In the genomic region with DNA sequence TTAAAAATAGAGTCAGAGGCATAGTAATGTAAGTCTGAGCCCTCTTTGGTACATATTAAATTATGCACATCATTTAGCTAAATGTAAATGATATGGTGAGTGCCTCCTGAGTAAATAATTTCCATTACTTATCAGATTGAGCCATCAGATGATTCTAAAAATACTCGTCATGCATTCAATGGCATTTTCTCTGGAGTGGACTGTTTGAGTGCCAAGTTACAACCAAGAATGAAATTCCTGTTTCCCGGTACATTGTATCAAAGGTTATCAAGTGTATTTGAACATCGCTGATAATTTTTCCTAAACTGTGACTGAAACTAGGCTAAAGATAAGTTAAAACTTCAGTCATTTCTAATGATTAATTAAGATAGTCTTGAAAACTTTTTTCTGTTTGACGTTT, we compare ENCODE assay signal across 20 cellular contexts.
"Had no signal": no experiment of that assay in that cellular context is flagged by ENCODE, and none has a peak within 500 bp of the region (broad histone marks: within the 10 kb centered on the region; RNA-seq: fewer than 3 reads in every experiment).

No MANE protein-coding gene starts in this region.

- H3K27me3 ChIP-seq: esophagus muscularis mucosa, sigmoid colon, upper lobe of right lung had no signal

- H3K4me3 Mint-ChIP-seq: activated CD8-positive, alpha-beta T cell treated with anti-CD3 and anti-CD28 coated beads, Interleukin-2, amount 10 ng/mL, durations not matched to agents 7 days and 5 days; activated T-helper 1 cell treated with anti-CD3 and anti-CD28 coated beads, Interleukin-12 subunit alpha, Interleukin-12 subunit beta, Interleukin-2, Interleukin-4 antibody, amounts not matched to agents 30 ng/mL and 10 ng/mL and 1 ng/mL, durations not matched to agents 14 hours and 24 hours and 36 hours; natural killer cell had no signal

- ATAC-seq: activated CD8-positive, alpha-beta T cell treated with anti-CD3 and anti-CD28 coated beads, Interleukin-2, amount 10 ng/mL, durations not matched to agents 7 days and 5 days; natural killer cell; stimulated activated naive CD8-positive, alpha-beta T cell treated with anti-CD3 and anti-CD28 coated beads, Interleukin-15, Interleukin-2, amounts not matched to agents 100 U/mL and 50 U/mL, for 24 hours; upper lobe of right lung had no signal

- H3K9me3 Mint-ChIP-seq: activated T-helper 1 cell treated with anti-CD3 and anti-CD28 coated beads, Interleukin-12 subunit alpha, Interleukin-12 subunit beta, Interleukin-2, Interleukin-4 antibody, amounts not matched to agents 30 ng/mL and 10 ng/mL and 1 ng/mL, durations not matched to agents 14 hours and 24 hours and 36 hours; natural killer cell had no signal

- H3K4me3 ChIP-seq: esophagus muscularis mucosa, prostate gland, sigmoid colon, upper lobe of right lung had no signal

- H3K36me3 ChIP-seq: prostate gland had no signal

- DNase-seq: activated CD4-positive, alpha-beta T cell treated with anti-CD3 and anti-CD28 coated beads for 4 hours; activated CD8-positive, alpha-beta memory T cell treated with anti-CD3 and anti-CD28 coated beads, Interleukin-2, amount 50 U/mL, for 48 hours; activated CD8-positive, alpha-beta T cell treated with anti-CD3 and anti-CD28 coated beads, Interleukin-2, amount 10 ng/mL, durations not matched to agents 7 days and 5 days; activated naive CD4-positive, alpha-beta T cell; central memory CD4-positive, alpha-beta T cell; foreskin melanocyte; head of caudate nucleus; islet precursor cell; mammary epithelial cell; natural killer cell; nucleus accumbens; SIG-M5; sigmoid colon; stimulated activated CD4-positive, alpha-beta T cell treated with anti-CD3 and anti-CD28 coated beads, Interleukin-2, amount 100 ng/mL, for 48 hours; stimulated activated naive CD8-positive, alpha-beta T cell treated with anti-CD3 and anti-CD28 coated beads, Interleukin-15, Interleukin-2, amounts not matched to agents 100 U/mL and 50 U/mL, for 24 hours; T-helper 9 cell; upper lobe of right lung had no signal

- H3K9me3 ChIP-seq: esophagus muscularis mucosa, prostate gland, sigmoid colon, upper lobe of right lung had no signal

- H3K27ac Mint-ChIP-seq: activated CD8-positive, alpha-beta T cell treated with anti-CD3 and anti-CD28 coated beads, Interleukin-2, amount 10 ng/mL, durations not matched to agents 7 days and 5 days; activated T-helper 1 cell treated with anti-CD3 and anti-CD28 coated beads, Interleukin-12 subunit alpha, Interleukin-12 subunit beta, Interleukin-2, Interleukin-4 antibody, amounts not matched to agents 30 ng/mL and 10 ng/mL and 1 ng/mL, durations not matched to agents 14 hours and 24 hours and 36 hours had no signal

- H3K27ac ChIP-seq: esophagus muscularis mucosa, prostate gland, sigmoid colon, upper lobe of right lung had no signal

- H3K4me1 ChIP-seq: prostate gland, sigmoid colon had no signal
